Comparison of ENCODE assay signal across 1 cellular context in the genomic region with DNA sequence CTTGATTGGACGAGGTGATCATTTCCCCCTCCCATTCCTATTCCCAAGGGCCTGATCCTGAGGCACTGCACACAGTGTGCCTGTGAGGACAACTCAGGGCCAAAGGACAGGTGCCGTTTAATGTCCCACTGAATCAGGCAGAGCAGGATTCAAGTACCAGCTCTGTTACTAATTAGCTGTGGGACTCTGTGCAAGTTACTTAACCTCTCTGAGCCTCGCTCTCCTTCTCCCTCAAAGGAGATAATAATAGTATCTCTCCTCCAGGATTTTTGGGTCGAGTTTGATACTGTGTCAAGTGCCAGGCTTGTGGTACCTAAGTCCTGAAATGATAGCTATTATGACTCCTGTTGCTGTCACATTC.
A peak's percentile ranks its signal among the peaks of the same experiment; 100 is the strongest.
TF ChIP-seq lines count a peak whose summit lies in the region.

No MANE protein-coding gene starts in this region.

TF ChIP-seq in HepG2, 621 proteins besides CTCF, POLR2A, EP300 and RAD21 (continued from another document and continues in another):
- TF ChIP-seq, protein P1, sequence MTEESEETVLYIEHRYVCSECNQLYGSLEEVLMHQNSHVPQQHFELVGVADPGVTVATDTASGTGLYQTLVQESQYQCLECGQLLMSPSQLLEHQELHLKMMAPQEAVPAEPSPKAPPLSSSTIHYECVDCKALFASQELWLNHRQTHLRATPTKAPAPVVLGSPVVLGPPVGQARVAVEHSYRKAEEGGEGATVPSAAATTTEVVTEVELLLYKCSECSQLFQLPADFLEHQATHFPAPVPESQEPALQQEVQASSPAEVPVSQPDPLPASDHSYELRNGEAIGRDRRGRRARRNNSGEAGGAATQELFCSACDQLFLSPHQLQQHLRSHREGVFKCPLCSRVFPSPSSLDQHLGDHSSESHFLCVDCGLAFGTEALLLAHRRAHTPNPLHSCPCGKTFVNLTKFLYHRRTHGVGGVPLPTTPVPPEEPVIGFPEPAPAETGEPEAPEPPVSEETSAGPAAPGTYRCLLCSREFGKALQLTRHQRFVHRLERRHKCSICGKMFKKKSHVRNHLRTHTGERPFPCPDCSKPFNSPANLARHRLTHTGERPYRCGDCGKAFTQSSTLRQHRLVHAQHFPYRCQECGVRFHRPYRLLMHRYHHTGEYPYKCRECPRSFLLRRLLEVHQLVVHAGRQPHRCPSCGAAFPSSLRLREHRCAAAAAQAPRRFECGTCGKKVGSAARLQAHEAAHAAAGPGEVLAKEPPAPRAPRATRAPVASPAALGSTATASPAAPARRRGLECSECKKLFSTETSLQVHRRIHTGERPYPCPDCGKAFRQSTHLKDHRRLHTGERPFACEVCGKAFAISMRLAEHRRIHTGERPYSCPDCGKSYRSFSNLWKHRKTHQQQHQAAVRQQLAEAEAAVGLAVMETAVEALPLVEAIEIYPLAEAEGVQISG (CRISPR knock-in tag; IDR thresholded peaks at IDR 0.05): 0 out of 2 replicates have a peak, but pooled peaks have one; percentile 11
- TF ChIP-seq LCORL (IDR thresholded peaks at IDR 0.05) (no peak), LCORL (CRISPR knock-in tag; IDR thresholded peaks at IDR 0.05) (no peak), MYC (CRISPR knock-in tag; IDR thresholded peaks at IDR 0.05; ENCODE audit: borderline replicate concordance) (0 out of 2 replicates have a peak, but pooled peaks have one; percentile 4), SUZ12 (IDR thresholded peaks at IDR 0.05; ENCODE audit: low read depth, low read length) (no peak), DPF2 (CRISPR knock-in tag; IDR thresholded peaks at IDR 0.05; ENCODE audit: borderline replicate concordance, low read depth) (no peak), ZFX (CRISPR knock-in tag; IDR thresholded peaks at IDR 0.05; ENCODE audit: low read depth) (peak; percentile 49; the same call in 1 of the 2 replicates), KLF6 (CRISPR knock-in tag; IDR thresholded peaks at IDR 0.05) (no peak), FOSL1 (CRISPR knock-in tag; IDR thresholded peaks at IDR 0.05; ENCODE audit: borderline replicate concordance) (no peak), BRD4 (CRISPR knock-in tag; IDR thresholded peaks at IDR 0.05) (0 out of 2 replicates have a peak, but pooled peaks have one; percentile 9), ZNF615 (CRISPR knock-in tag; IDR thresholded peaks at IDR 0.05; ENCODE audit: borderline replicate concordance) (no peak), DR1 (CRISPR knock-in tag; IDR thresholded peaks at IDR 0.05) (no peak), PCBP2 (optimal IDR thresholded peaks at IDR 0.05; ENCODE audit: low read depth, low read length, poor library complexity, severe bottlenecking) (no peak), ADNP (CRISPR knock-in tag; IDR thresholded peaks at IDR 0.05) (no peak), RBM22 (optimal IDR thresholded peaks at IDR 0.05; ENCODE audit: low read length) (no peak), NFE2L2 (IDR thresholded peaks at IDR 0.05; ENCODE audit: low read length) (no peak), SIX1 (CRISPR knock-in tag; IDR thresholded peaks at IDR 0.05; ENCODE audit: borderline replicate concordance) (no peak), ATF7-NPFF (CRISPR knock-in tag; IDR thresholded peaks at IDR 0.05; ENCODE audit: low read depth) (0 out of 2 replicates have a peak, but pooled peaks have one; percentile 67), NFYB (CRISPR knock-in tag; IDR thresholded peaks at IDR 0.05) (no peak), MEIS1 (CRISPR knock-in tag; IDR thresholded peaks at IDR 0.05; ENCODE audit: borderline replicate concordance) (no peak), NR2F6 (IDR thresholded peaks at IDR 0.05) (0 out of 2 replicates have a peak, but pooled peaks have one; percentile 1), NR2F6 (CRISPR knock-in tag; IDR thresholded peaks at IDR 0.05) (no peak), ZNF264 (CRISPR knock-in tag; IDR thresholded peaks at IDR 0.05) (0 out of 2 replicates have a peak, but pooled peaks have one; percentile 1), FIP1L1 (IDR thresholded peaks at IDR 0.05; ENCODE audit: borderline replicate concordance, insufficient read depth, low read depth, low read length) (no peak), ZNF572 (CRISPR knock-in tag; IDR thresholded peaks at IDR 0.05) (no peak), ZNF761 (CRISPR knock-in tag; conservative IDR thresholded peaks at IDR 0.05) (0 out of 2 replicates have a peak, but pooled peaks have one; percentile 55), HNF4A (CRISPR knock-in tag; IDR thresholded peaks at IDR 0.05) (no peak), ZNF256 (CRISPR knock-in tag; conservative IDR thresholded peaks at IDR 0.05) (no peak), PTBP1 (IDR thresholded peaks at IDR 0.05; ENCODE audit: low read depth, low read length, poor library complexity, severe bottlenecking) (no peak), FOXC1 (CRISPR knock-in tag; IDR thresholded peaks at IDR 0.05; ENCODE audit: borderline replicate concordance) (no peak), MTA1 (CRISPR knock-in tag; IDR thresholded peaks at IDR 0.05; ENCODE audit: borderline replicate concordance) (no peak), SAP130 (CRISPR knock-in tag; IDR thresholded peaks at IDR 0.05; ENCODE audit: low read depth) (0 out of 2 replicates have a peak, but pooled peaks have one; percentile 7), NPAS2 (CRISPR knock-in tag; IDR thresholded peaks at IDR 0.05; ENCODE audit: borderline replicate concordance) (no peak), ZNF782 (CRISPR knock-in tag; IDR thresholded peaks at IDR 0.05; ENCODE audit: borderline replicate concordance) (0 out of 2 replicates have a peak, but pooled peaks have one; percentile 33), ZFY (CRISPR knock-in tag; IDR thresholded peaks at IDR 0.05) (0 out of 2 replicates have a peak, but pooled peaks have one; percentile 12), GATAD1 (CRISPR knock-in tag; IDR thresholded peaks at IDR 0.05) (no peak), GABPB1 (CRISPR knock-in tag; IDR thresholded peaks at IDR 0.05) (no peak), NR2F2 (IDR thresholded peaks at IDR 0.05; ENCODE audit: borderline replicate concordance, low read depth) (no peak), ZSCAN25 (CRISPR knock-in tag; IDR thresholded peaks at IDR 0.05) (0 out of 2 replicates have a peak, but pooled peaks have one; percentile 2)
- TF ChIP-seq, protein P2, sequence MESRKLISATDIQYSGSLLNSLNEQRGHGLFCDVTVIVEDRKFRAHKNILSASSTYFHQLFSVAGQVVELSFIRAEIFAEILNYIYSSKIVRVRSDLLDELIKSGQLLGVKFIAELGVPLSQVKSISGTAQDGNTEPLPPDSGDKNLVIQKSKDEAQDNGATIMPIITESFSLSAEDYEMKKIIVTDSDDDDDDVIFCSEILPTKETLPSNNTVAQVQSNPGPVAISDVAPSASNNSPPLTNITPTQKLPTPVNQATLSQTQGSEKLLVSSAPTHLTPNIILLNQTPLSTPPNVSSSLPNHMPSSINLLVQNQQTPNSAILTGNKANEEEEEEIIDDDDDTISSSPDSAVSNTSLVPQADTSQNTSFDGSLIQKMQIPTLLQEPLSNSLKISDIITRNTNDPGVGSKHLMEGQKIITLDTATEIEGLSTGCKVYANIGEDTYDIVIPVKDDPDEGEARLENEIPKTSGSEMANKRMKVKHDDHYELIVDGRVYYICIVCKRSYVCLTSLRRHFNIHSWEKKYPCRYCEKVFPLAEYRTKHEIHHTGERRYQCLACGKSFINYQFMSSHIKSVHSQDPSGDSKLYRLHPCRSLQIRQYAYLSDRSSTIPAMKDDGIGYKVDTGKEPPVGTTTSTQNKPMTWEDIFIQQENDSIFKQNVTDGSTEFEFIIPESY (CRISPR knock-in tag; IDR thresholded peaks at IDR 0.05): no peak
- TF ChIP-seq, protein P3, sequence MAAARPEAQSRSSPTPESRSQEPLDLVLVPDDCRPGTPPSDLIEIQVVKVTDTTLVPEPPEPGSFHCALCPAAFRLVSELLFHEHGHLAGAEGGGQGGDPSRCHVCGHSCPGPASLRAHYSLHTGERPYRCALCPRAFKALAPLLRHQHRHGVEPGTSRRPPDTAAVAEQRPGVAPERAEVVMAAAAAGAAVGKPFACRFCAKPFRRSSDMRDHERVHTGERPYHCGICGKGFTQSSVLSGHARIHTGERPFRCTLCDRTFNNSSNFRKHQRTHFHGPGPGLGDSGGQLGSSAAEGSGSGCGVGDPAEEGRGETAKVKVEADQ (CRISPR knock-in tag; IDR thresholded peaks at IDR 0.05; ENCODE audit: borderline replicate concordance): no peak
- TF ChIP-seq, protein P4, sequence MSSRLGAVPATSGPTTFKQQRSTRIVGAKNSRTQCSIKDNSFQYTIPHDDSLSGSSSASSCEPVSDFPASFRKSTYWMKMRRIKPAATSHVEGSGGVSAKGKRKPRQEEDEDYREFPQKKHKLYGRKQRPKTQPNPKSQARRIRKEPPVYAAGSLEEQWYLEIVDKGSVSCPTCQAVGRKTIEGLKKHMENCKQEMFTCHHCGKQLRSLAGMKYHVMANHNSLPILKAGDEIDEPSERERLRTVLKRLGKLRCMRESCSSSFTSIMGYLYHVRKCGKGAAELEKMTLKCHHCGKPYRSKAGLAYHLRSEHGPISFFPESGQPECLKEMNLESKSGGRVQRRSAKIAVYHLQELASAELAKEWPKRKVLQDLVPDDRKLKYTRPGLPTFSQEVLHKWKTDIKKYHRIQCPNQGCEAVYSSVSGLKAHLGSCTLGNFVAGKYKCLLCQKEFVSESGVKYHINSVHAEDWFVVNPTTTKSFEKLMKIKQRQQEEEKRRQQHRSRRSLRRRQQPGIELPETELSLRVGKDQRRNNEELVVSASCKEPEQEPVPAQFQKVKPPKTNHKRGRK (CRISPR knock-in tag; IDR thresholded peaks at IDR 0.05): no peak
- TF ChIP-seq, protein P5, sequence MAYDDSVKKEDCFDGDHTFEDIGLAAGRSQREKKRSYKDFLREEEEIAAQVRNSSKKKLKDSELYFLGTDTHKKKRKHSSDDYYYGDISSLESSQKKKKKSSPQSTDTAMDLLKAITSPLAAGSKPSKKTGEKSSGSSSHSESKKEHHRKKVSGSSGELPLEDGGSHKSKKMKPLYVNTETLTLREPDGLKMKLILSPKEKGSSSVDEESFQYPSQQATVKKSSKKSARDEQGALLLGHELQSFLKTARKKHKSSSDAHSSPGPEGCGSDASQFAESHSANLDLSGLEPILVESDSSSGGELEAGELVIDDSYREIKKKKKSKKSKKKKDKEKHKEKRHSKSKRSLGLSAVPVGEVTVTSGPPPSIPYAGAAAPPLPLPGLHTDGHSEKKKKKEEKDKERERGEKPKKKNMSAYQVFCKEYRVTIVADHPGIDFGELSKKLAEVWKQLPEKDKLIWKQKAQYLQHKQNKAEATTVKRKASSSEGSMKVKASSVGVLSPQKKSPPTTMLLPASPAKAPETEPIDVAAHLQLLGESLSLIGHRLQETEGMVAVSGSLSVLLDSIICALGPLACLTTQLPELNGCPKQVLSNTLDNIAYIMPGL (CRISPR knock-in tag; IDR thresholded peaks at IDR 0.05; ENCODE audit: borderline replicate concordance in 1 of 2, low read depth in 1 of 2): 0 out of 4 replicates have a peak, but pooled peaks of 1 of the 2 experiments have one; percentile 8
- TF ChIP-seq, protein P6, sequence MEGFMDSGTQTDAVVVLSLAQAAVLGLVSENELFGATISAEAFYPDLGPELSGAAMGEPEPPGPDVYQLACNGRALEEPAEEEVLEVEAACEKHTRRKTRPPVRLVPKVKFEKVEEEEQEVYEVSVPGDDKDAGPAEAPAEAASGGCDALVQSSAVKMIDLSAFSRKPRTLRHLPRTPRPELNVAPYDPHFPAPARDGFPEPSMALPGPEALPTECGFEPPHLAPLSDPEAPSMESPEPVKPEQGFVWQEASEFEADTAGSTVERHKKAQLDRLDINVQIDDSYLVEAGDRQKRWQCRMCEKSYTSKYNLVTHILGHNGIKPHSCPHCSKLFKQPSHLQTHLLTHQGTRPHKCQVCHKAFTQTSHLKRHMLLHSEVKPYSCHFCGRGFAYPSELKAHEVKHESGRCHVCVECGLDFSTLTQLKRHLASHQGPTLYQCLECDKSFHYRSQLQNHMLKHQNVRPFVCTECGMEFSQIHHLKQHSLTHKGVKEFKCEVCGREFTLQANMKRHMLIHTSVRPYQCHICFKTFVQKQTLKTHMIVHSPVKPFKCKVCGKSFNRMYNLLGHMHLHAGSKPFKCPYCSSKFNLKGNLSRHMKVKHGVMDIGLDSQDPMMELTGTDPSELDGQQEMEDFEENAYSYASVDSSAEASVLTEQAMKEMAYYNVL (CRISPR knock-in tag; IDR thresholded peaks at IDR 0.05; ENCODE audit: borderline replicate concordance): 0 out of 2 replicates have a peak, but pooled peaks have one; percentile 18
- TF ChIP-seq, protein P7, sequence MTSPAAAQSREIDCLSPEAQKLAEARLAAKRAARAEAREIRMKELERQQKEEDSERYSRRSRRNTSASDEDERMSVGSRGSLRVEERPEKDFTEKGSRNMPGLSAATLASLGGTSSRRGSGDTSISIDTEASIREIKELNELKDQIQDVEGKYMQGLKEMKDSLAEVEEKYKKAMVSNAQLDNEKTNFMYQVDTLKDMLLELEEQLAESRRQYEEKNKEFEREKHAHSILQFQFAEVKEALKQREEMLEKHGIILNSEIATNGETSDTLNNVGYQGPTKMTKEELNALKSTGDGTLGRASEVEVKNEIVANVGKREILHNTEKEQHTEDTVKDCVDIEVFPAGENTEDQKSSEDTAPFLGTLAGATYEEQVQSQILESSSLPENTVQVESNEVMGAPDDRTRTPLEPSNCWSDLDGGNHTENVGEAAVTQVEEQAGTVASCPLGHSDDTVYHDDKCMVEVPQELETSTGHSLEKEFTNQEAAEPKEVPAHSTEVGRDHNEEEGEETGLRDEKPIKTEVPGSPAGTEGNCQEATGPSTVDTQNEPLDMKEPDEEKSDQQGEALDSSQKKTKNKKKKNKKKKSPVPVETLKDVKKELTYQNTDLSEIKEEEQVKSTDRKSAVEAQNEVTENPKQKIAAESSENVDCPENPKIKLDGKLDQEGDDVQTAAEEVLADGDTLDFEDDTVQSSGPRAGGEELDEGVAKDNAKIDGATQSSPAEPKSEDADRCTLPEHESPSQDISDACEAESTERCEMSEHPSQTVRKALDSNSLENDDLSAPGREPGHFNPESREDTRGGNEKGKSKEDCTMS (CRISPR knock-in tag; conservative IDR thresholded peaks at IDR 0.05): no peak
- TF ChIP-seq, protein P8, sequence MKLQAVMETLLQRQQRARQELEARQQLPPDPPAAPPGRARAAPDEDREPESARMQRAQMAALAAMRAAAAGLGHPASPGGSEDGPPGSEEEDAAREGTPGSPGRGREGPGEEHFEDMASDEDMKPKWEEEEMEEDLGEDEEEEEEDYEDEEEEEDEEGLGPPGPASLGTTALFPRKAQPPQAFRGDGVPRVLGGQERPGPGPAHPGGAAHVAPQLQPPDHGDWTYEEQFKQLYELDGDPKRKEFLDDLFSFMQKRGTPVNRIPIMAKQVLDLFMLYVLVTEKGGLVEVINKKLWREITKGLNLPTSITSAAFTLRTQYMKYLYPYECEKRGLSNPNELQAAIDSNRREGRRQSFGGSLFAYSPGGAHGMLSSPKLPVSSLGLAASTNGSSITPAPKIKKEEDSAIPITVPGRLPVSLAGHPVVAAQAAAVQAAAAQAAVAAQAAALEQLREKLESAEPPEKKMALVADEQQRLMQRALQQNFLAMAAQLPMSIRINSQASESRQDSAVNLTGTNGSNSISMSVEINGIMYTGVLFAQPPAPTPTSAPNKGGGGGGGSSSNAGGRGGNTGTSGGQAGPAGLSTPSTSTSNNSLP (IDR thresholded peaks at IDR 0.05; ENCODE audit: low read depth, low read length): no peak
- TF ChIP-seq, protein P9, sequence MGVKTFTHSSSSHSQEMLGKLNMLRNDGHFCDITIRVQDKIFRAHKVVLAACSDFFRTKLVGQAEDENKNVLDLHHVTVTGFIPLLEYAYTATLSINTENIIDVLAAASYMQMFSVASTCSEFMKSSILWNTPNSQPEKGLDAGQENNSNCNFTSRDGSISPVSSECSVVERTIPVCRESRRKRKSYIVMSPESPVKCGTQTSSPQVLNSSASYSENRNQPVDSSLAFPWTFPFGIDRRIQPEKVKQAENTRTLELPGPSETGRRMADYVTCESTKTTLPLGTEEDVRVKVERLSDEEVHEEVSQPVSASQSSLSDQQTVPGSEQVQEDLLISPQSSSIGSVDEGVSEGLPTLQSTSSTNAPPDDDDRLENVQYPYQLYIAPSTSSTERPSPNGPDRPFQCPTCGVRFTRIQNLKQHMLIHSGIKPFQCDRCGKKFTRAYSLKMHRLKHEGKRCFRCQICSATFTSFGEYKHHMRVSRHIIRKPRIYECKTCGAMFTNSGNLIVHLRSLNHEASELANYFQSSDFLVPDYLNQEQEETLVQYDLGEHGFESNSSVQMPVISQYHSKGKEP (CRISPR knock-in tag; IDR thresholded peaks at IDR 0.05): no peak
